In genomic region chr5:145856285-145856818, GRCh38 we compare ENCODE assay signal across 1 cellular context.
A peak's percentile ranks its signal among the peaks of the same experiment; 100 is the strongest.
TF ChIP-seq lines count a peak whose summit lies in the region.

No MANE protein-coding gene starts in this region.

TF ChIP-seq in H1, 55 proteins besides CTCF, POLR2A, EP300 and RAD21:
- no peak for TF ChIP-seq RXRA (IDR thresholded peaks at IDR 0.05; ENCODE audit: insufficient read depth, low read depth, low read length)
- no peak for TF ChIP-seq POU5F1 (IDR thresholded peaks at IDR 0.05; ENCODE audit: low read depth, low read length)
- TF ChIP-seq SP2 (IDR thresholded peaks at IDR 0.05; ENCODE audit: low read length) = no peak
- peak; percentile 64; the same call in 1 of the 2 replicates for TF ChIP-seq TBP (IDR thresholded peaks at IDR 0.05; ENCODE audit: low read depth, low read length)
- no peak for TF ChIP-seq RNF2 (IDR thresholded peaks at IDR 0.05; ENCODE audit: borderline replicate concordance, low read depth, low read length, missing control alignments, poor library complexity, severe bottlenecking)
- 0 out of 4 replicates have a peak, but pooled peaks of 1 of the 2 experiments have one; percentile 25 for TF ChIP-seq HDAC2 (IDR thresholded peaks at IDR 0.05; ENCODE audit: borderline replicate concordance in 1 of 2, low read depth in 2 of 2, low read length in 2 of 2)
- TF ChIP-seq ATF3 (IDR thresholded peaks at IDR 0.05; ENCODE audit: insufficient read depth, low read depth, low read length) = no peak
- TF ChIP-seq KDM4A (IDR thresholded peaks at IDR 0.05; ENCODE audit: low read depth, low read length, severe bottlenecking) = peak; percentile 36
- no peak for TF ChIP-seq CHD7 (IDR thresholded peaks at IDR 0.05; ENCODE audit: insufficient replicate concordance, low read length)
- TF ChIP-seq SP1 (IDR thresholded peaks at IDR 0.05; ENCODE audit: low read depth, low read length) = no peak
- no peak for TF ChIP-seq KDM5A (IDR thresholded peaks at IDR 0.05; ENCODE audit: low read length)
- TF ChIP-seq SIN3A (conservative IDR thresholded peaks at IDR 0.05 in 1 of 2, IDR thresholded peaks at IDR 0.05 in 1 of 2; ENCODE audit: low read depth in 1 of 2, low read length in 2 of 2) = peak in 1 of 2 experiments; percentile 22; a peak in 1 of 4 replicates
- TF ChIP-seq SIX5 (IDR thresholded peaks at IDR 0.05; ENCODE audit: low read depth, low read length) = no peak
- no peak for TF ChIP-seq SRF (IDR thresholded peaks at IDR 0.05; ENCODE audit: low read depth, low read length)
- TF ChIP-seq PHF8 (conservative IDR thresholded peaks at IDR 0.05; ENCODE audit: low read depth, low read length) = peak; percentile 36; the same call in 1 of the 2 replicates
- TF ChIP-seq RBBP5 (IDR thresholded peaks at IDR 0.05; ENCODE audit: borderline replicate concordance, low read depth, low read length) = peak; percentile 88
- TF ChIP-seq CREB1 (IDR thresholded peaks at IDR 0.05) = peak; percentile 66
- peak; percentile 43; the same call in 1 of the 2 replicates for TF ChIP-seq MAX (IDR thresholded peaks at IDR 0.05)
- peak; percentile 39; the same call in 1 of the 2 replicates for TF ChIP-seq E2F6 (IDR thresholded peaks at IDR 0.05)
- no peak for TF ChIP-seq CEBPB (IDR thresholded peaks at IDR 0.05; ENCODE audit: low read depth, low read length)
- TF ChIP-seq TEAD4 (IDR thresholded peaks at IDR 0.05; ENCODE audit: low read depth, low read length) = no peak
- no peak for TF ChIP-seq JUN (IDR thresholded peaks at IDR 0.05; ENCODE audit: low read depth, low read length)
- peak; percentile 75 for TF ChIP-seq TAF1 (IDR thresholded peaks at IDR 0.05; ENCODE audit: low read depth, low read length)
- TF ChIP-seq USF2 (IDR thresholded peaks at IDR 0.05; ENCODE audit: low read length) = no peak
- TF ChIP-seq ASH2L (IDR thresholded peaks at IDR 0.05; ENCODE audit: low read length) = peak; percentile 70
TF ChIP-seq in H1: peak in this region for 11.
